21 cellular contexts compared by ENCODE assay signal in genomic region chr6:16358531-16359138, GRCh38.
A peak's percentile ranks its signal among the peaks of the same experiment; 100 is the strongest.
DNase-seq lines count a peak whose midpoint lies in the region; ATAC-seq and TF ChIP-seq lines count a peak whose summit lies in the region.
"Had no signal": no experiment of that assay in that cellular context is flagged by ENCODE, and none has a peak within 500 bp of the region (broad histone marks: within the 10 kb centered on the region; RNA-seq: fewer than 3 reads in every experiment).

No MANE protein-coding gene starts in this region.

- no peaks in the 10 kb centered on the region for H3K79me2 ChIP-seq in GM23338 (replicated peaks; ENCODE audit: insufficient read depth)

- H3K4me2 ChIP-seq in GM23338 = no peak overlapping the region

- no peak overlapping the region for H2AFZ ChIP-seq in GM23338

- CTCF ChIA-PET in activated CD4-positive, alpha-beta memory T cell treated with anti-CD3 and anti-CD28 coated beads for 36 hours (lab: Charles Lee) = no interaction called here

- no peak for TF ChIP-seq CTCF in GM23338 (conservative IDR thresholded peaks at IDR 0.05; ENCODE audit: low read depth in 2 of 2)
- TF ChIP-seq CTCF in foreskin keratinocyte (conservative IDR thresholded peaks at IDR 0.05) = no peak
- no peak for TF ChIP-seq CTCF in suprapubic skin (IDR thresholded peaks at IDR 0.05)

- no peaks in the 10 kb centered on the region for H3K27me3 ChIP-seq in GM23338 (ENCODE audit: insufficient read depth)
- no peaks in the 10 kb centered on the region for H3K27me3 ChIP-seq in foreskin keratinocyte
- H3K27me3 ChIP-seq in suprapubic skin = no peaks in the 10 kb centered on the region
- H3K27me3 ChIP-seq: BE2C had no signal

- H3K4me1 ChIP-seq in GM23338 (ENCODE audit: insufficient read depth) (no peaks in the 10 kb centered on the region), foreskin keratinocyte (peaks cover 17% of the 10 kb centered on the region), suprapubic skin (peaks cover 51% of the 10 kb centered on the region)
- H3K4me1 ChIP-seq: HAP-1 had no signal

- no peaks in the 10 kb centered on the region for H3K27me3 Mint-ChIP-seq in GM23338 (ENCODE audit: insufficient read depth, low read depth, poor library complexity)
- H3K27me3 Mint-ChIP-seq in activated CD4-positive, alpha-beta memory T cell treated with anti-CD3 and anti-CD28 coated beads for 36 hours = no peaks in the 10 kb centered on the region

- H3K4me3 Mint-ChIP-seq in GM23338 = no peak overlapping the region
- H3K4me3 Mint-ChIP-seq in activated CD4-positive, alpha-beta memory T cell treated with anti-CD3 and anti-CD28 coated beads for 36 hours = no peak overlapping the region

- DNase-seq in GM23338 (ENCODE audit: low spot score) = no peak
- DNase-seq in NCI-H774 (lab: John Stamatoyannopoulos, UW) = peak; percentile 9
- no peak for DNase-seq in foreskin keratinocyte
- peak in 1 of 2 donors; percentile 71 for DNase-seq in suprapubic skin (ENCODE audit: low spot score in 2 of 2)
- no peak for DNase-seq in activated CD4-positive, alpha-beta memory T cell treated with anti-CD3 and anti-CD28 coated beads for 36 hours
- no peak for DNase-seq in NCI-H82 (lab: John Stamatoyannopoulos, UW)
- DNase-seq in KG1 (lab: John Stamatoyannopoulos, UW) = no peak
- DNase-seq: BE2C, DND-41, KBM-7, NCI-H1092 treated with DMSO at 0.1 percent for 48 hours, NCI-H1436 treated with DMSO at 0.1 percent for 48 hours, NCI-H2029 treated with DMSO at 0.1 percent for 48 hours, NCI-H2171, NCI-H345, NCI-H524, OCI-M1, SW 1271 had no signal

- H3K36me3 Mint-ChIP-seq in GM23338 (ENCODE audit: low read depth) = no peaks in the 10 kb centered on the region
- no peaks in the 10 kb centered on the region for H3K36me3 Mint-ChIP-seq in activated CD4-positive, alpha-beta memory T cell treated with anti-CD3 and anti-CD28 coated beads for 36 hours

- no peaks in the 10 kb centered on the region for H3K9me2 ChIP-seq in GM23338 (ENCODE audit: insufficient read depth)

- TF ChIP-seq EP300 in suprapubic skin (IDR thresholded peaks at IDR 0.05) = no peak

- WGBS in suprapubic skin = 42% methylated on average over 10 of the region's 18 CpGs

- ATAC-seq in GM23338 (peak; percentile 20; the same call in 1 of the 3 replicates), foreskin keratinocyte (peak; percentile 75)
- ATAC-seq: Right ventricle myocardium inferior had no signal

- H3K27ac ChIP-seq in GM23338 (ENCODE audit: low read depth) = no peak overlapping the region
- H3K27ac ChIP-seq in foreskin keratinocyte = no peak overlapping the region
- H3K27ac ChIP-seq in suprapubic skin = peak overlapping the region; percentile 29
- H3K27ac ChIP-seq: HL-60 had no signal

- H3K27ac Mint-ChIP-seq in GM23338 = no peak overlapping the region
- H3K27ac Mint-ChIP-seq in activated CD4-positive, alpha-beta memory T cell treated with anti-CD3 and anti-CD28 coated beads for 36 hours = no peak overlapping the region

- POLR2A ChIA-PET in activated CD4-positive, alpha-beta memory T cell treated with anti-CD3 and anti-CD28 coated beads for 36 hours (lab: Charles Lee) = no interaction called here

- H3K9me3 ChIP-seq in suprapubic skin = no peaks in the 10 kb centered on the region
- H3K9me3 ChIP-seq: BE2C, HAP-1 had no signal

- no peak for TF ChIP-seq POLR2A in suprapubic skin (IDR thresholded peaks at IDR 0.05)

- intact Hi-C loops in activated CD4-positive, alpha-beta memory T cell treated with anti-CD3 and anti-CD28 coated beads for 36 hours (cut with micrococcal nuclease) = no loop called here

- peaks cover 5% of the 10 kb centered on the region for H3K4me1 Mint-ChIP-seq in GM23338
- peaks cover 10% of the 10 kb centered on the region for H3K4me1 Mint-ChIP-seq in activated CD4-positive, alpha-beta memory T cell treated with anti-CD3 and anti-CD28 coated beads for 36 hours (ENCODE audit: low read depth)

- H3K9me3 Mint-ChIP-seq in GM23338 = no peaks in the 10 kb centered on the region
- no peaks in the 10 kb centered on the region for H3K9me3 Mint-ChIP-seq in activated CD4-positive, alpha-beta memory T cell treated with anti-CD3 and anti-CD28 coated beads for 36 hours

- no peaks in the 10 kb centered on the region for H3F3A ChIP-seq in GM23338 (replicated peaks; ENCODE audit: low read depth)

- H3K36me3 ChIP-seq in GM23338 (ENCODE audit: insufficient read depth) (no peaks in the 10 kb centered on the region), suprapubic skin (no peaks in the 10 kb centered on the region)
- H3K36me3 ChIP-seq: BE2C, HAP-1 had no signal

- no peak overlapping the region for H3K4me3 ChIP-seq in GM23338
- no peak overlapping the region for H3K4me3 ChIP-seq in suprapubic skin
- H3K4me3 ChIP-seq: HAP-1 had no signal

- no peaks in the 10 kb centered on the region; the same call in 1 of the 2 replicates for H4K20me1 ChIP-seq in GM23338 (replicated peaks; ENCODE audit: insufficient read depth)

TF ChIP-seq in GM23338, 12 proteins besides CTCF, POLR2A, EP300 and RAD21:
- TF ChIP-seq EZH2 (IDR thresholded peaks at IDR 0.05; ENCODE audit: low read depth, unreplicated experiment) = no peak
- TF ChIP-seq STAT1 (IDR thresholded peaks at IDR 0.05; ENCODE audit: unreplicated experiment) = no peak
- no peak for TF ChIP-seq NANOG (IDR thresholded peaks at IDR 0.05; ENCODE audit: borderline replicate concordance)
- TF ChIP-seq JUNB (IDR thresholded peaks at IDR 0.05; ENCODE audit: unreplicated experiment) = no peak
- TF ChIP-seq CREB1 (CRISPR knock-in tag; IDR thresholded peaks at IDR 0.05; ENCODE audit: low read depth) = no peak
- TF ChIP-seq ETS1 (IDR thresholded peaks at IDR 0.05) = no peak
TF ChIP-seq in GM23338: peak in this region for 0.
